39 cellular contexts compared by ENCODE assay signal in genomic region chr11:91880660-91881059, GRCh38.
"Had no signal": no experiment of that assay in that cellular context is flagged by ENCODE, and none has a peak within 500 bp of the region (broad histone marks: within the 10 kb centered on the region; RNA-seq: fewer than 3 reads in every experiment).

No MANE protein-coding gene starts in this region.

- DNase-seq: activated effector memory CD4-positive, alpha-beta T cell treated with anti-CD3 and anti-CD28 coated beads, Interleukin-2, amount 50 U/mL, for 16 hours; activated effector memory CD4-positive, alpha-beta T cell treated with Interleukin-2 at 50 U/mL for 16 hours; activated gamma-delta T cell; activated gamma-delta T cell treated with Interleukin-2 at 50 U/mL for 16 hours; activated naive CD4-positive, alpha-beta T cell; activated naive CD4-positive, alpha-beta T cell treated with anti-CD3 and anti-CD28 coated beads for 36 hours; activated naive CD4-positive, alpha-beta T cell treated with anti-CD3 and anti-CD28 coated beads, Interleukin-2, amount 10 ng/mL, durations not matched to agents 7 days and 5 days; activated naive CD4-positive, alpha-beta T cell treated with anti-CD3 and anti-CD28 coated beads, Interleukin-2, amount 50 U/mL, for 16 hours; activated naive CD4-positive, alpha-beta T cell treated with Interleukin-2 at 50 U/mL for 16 hours; activated naive CD8-positive, alpha-beta T cell treated with anti-CD3 and anti-CD28 coated beads for 36 hours; activated naive CD8-positive, alpha-beta T cell treated with anti-CD3 and anti-CD28 coated beads, Interleukin-2, amount 10 ng/mL, durations not matched to agents 7 days and 5 days; activated naive CD8-positive, alpha-beta T cell treated with anti-CD3 and anti-CD28 coated beads, Interleukin-2, amount 50 U/mL, for 24 hours; activated T-cell treated with anti-CD3 and anti-CD28 coated beads, Interleukin-2, amount 50 U/mL, for 1 hour; activated T-cell treated with anti-CD3 and anti-CD28 coated beads, Interleukin-2, amount 50 U/mL, for 24 hours; activated T-cell treated with anti-CD3 and anti-CD28 coated beads, Interleukin-2, amount 50 U/mL, for 4 hours; activated T-cell treated with anti-CD3 and anti-CD28 coated beads, Interleukin-2, amount 50 U/mL, for 48 hours; activated T-cell treated with anti-CD3 and anti-CD28 coated beads, Interleukin-2, amount 50 U/mL, for 72 hours; adrenal gland; amniotic stem cell; amygdala; anterior cingulate cortex; aorta; body of pancreas; brain microvascular endothelial cell; central memory CD4-positive, alpha-beta T cell; cerebellar nuclear complex had no signal

- H3K4me1 Mint-ChIP-seq: activated naive CD4-positive, alpha-beta T cell treated with anti-CD3 and anti-CD28 coated beads, Interleukin-2, amount 10 ng/mL, durations not matched to agents 7 days and 5 days; activated naive CD4-positive, alpha-beta T cell treated with anti-CD3 and anti-CD28 coated beads, Interleukin-2, amount 50 U/mL, for 24 hours; activated naive CD8-positive, alpha-beta T cell treated with anti-CD3 and anti-CD28 coated beads for 36 hours; activated naive CD8-positive, alpha-beta T cell treated with anti-CD3 and anti-CD28 coated beads, Interleukin-2, amount 10 ng/mL, durations not matched to agents 7 days and 5 days; activated naive CD8-positive, alpha-beta T cell treated with anti-CD3 and anti-CD28 coated beads, Interleukin-2, amount 50 U/mL, for 24 hours; activated T-helper 17 cell treated with anti-CD3 and anti-CD28 coated beads, Interleukin-2, amount 50 U/mL, for 72 hours; central memory CD8-positive, alpha-beta T cell had no signal

- H3K4me3 ChIP-seq: adrenal gland, ascending aorta, body of pancreas, breast epithelium, cardiac muscle cell had no signal

- H3K36me3 ChIP-seq: adrenal gland, ascending aorta, brain microvascular endothelial cell, breast epithelium, cardiac muscle cell had no signal

- H3K27me3 Mint-ChIP-seq: activated naive CD4-positive, alpha-beta T cell treated with anti-CD3 and anti-CD28 coated beads, Interleukin-2, amount 10 ng/mL, durations not matched to agents 7 days and 5 days; activated naive CD4-positive, alpha-beta T cell treated with anti-CD3 and anti-CD28 coated beads, Interleukin-2, amount 50 U/mL, for 24 hours; activated naive CD8-positive, alpha-beta T cell; activated naive CD8-positive, alpha-beta T cell treated with anti-CD3 and anti-CD28 coated beads for 36 hours; activated naive CD8-positive, alpha-beta T cell treated with anti-CD3 and anti-CD28 coated beads, Interleukin-2, amount 10 ng/mL, durations not matched to agents 7 days and 5 days; activated naive CD8-positive, alpha-beta T cell treated with anti-CD3 and anti-CD28 coated beads, Interleukin-2, amount 50 U/mL, for 24 hours; activated T-cell treated with anti-CD3 and anti-CD28 coated beads, Interleukin-2, amount 50 U/mL, for 24 hours; activated T-helper 17 cell treated with anti-CD3 and anti-CD28 coated beads, Interleukin-2, amount 50 U/mL, for 72 hours; central memory CD8-positive, alpha-beta T cell had no signal

- H3K27ac ChIP-seq: adrenal gland, ascending aorta, body of pancreas, brain microvascular endothelial cell, breast epithelium, cardiac muscle cell had no signal

- H3K4me1 ChIP-seq: adrenal gland, ascending aorta, body of pancreas, breast epithelium had no signal

- FAIRE-seq: astrocyte, bronchial epithelial cell had no signal

- H3K27me3 ChIP-seq: adrenal gland, ascending aorta, body of pancreas, brain microvascular endothelial cell, breast epithelium, cardiac muscle cell had no signal

- ATAC-seq: activated naive CD4-positive, alpha-beta T cell treated with anti-CD3 and anti-CD28 coated beads, Interleukin-2, amount 50 U/mL, for 72 hours; activated naive CD8-positive, alpha-beta T cell treated with anti-CD3 and anti-CD28 coated beads, Interleukin-2, amount 50 U/mL, for 24 hours; activated T-cell treated with anti-CD3 and anti-CD28 coated beads, Interleukin-2, amount 50 U/mL, for 4 hours; activated T-cell treated with anti-CD3 and anti-CD28 coated beads, Interleukin-2, amount 50 U/mL, for 72 hours; activated T-helper 17 cell treated with anti-CD3 and anti-CD28 coated beads, Interleukin-2, amount 50 U/mL, for 72 hours; body of pancreas had no signal

- H3K9me3 ChIP-seq: ascending aorta, body of pancreas, breast epithelium had no signal

- H3K9me3 Mint-ChIP-seq: activated naive CD4-positive, alpha-beta T cell treated with anti-CD3 and anti-CD28 coated beads for 36 hours; activated naive CD4-positive, alpha-beta T cell treated with anti-CD3 and anti-CD28 coated beads, Interleukin-2, amount 50 U/mL, for 24 hours; activated naive CD8-positive, alpha-beta T cell treated with anti-CD3 and anti-CD28 coated beads, Interleukin-2, amount 10 ng/mL, durations not matched to agents 7 days and 5 days; activated naive CD8-positive, alpha-beta T cell treated with anti-CD3 and anti-CD28 coated beads, Interleukin-2, amount 50 U/mL, for 24 hours; activated T-helper 1 cell treated with anti-CD3 and anti-CD28 coated beads, Interleukin-12 subunit alpha, Interleukin-12 subunit beta, Interleukin-2, Interleukin-4 antibody, amounts not matched to agents 30 ng/mL and 10 ng/mL and 1 ng/mL, durations not matched to agents 14 hours and 24 hours and 36 hours; brain had no signal

- H3K4me3 Mint-ChIP-seq: activated naive CD4-positive, alpha-beta T cell treated with anti-CD3 and anti-CD28 coated beads for 36 hours; activated naive CD4-positive, alpha-beta T cell treated with anti-CD3 and anti-CD28 coated beads, Interleukin-2, amount 10 ng/mL, durations not matched to agents 7 days and 5 days; activated naive CD4-positive, alpha-beta T cell treated with anti-CD3 and anti-CD28 coated beads, Interleukin-2, amount 50 U/mL, for 24 hours; activated naive CD8-positive, alpha-beta T cell; activated naive CD8-positive, alpha-beta T cell treated with anti-CD3 and anti-CD28 coated beads for 36 hours; activated naive CD8-positive, alpha-beta T cell treated with anti-CD3 and anti-CD28 coated beads, Interleukin-2, amount 10 ng/mL, durations not matched to agents 7 days and 5 days; activated naive CD8-positive, alpha-beta T cell treated with anti-CD3 and anti-CD28 coated beads, Interleukin-2, amount 50 U/mL, for 24 hours; activated T-cell treated with anti-CD3 and anti-CD28 coated beads, Interleukin-2, amount 50 U/mL, for 24 hours; activated T-cell treated with anti-CD3 and anti-CD28 coated beads, Interleukin-2, amount 50 U/mL, for 4 hours; activated T-cell treated with anti-CD3 and anti-CD28 coated beads, Interleukin-2, amount 50 U/mL, for 72 hours; activated T-helper 1 cell treated with anti-CD3 and anti-CD28 coated beads, Interleukin-12 subunit alpha, Interleukin-12 subunit beta, Interleukin-2, Interleukin-4 antibody, amounts not matched to agents 30 ng/mL and 10 ng/mL and 1 ng/mL, durations not matched to agents 14 hours and 24 hours and 36 hours; activated T-helper 17 cell treated with anti-CD3 and anti-CD28 coated beads, Interleukin-2, amount 50 U/mL, for 72 hours; brain; central memory CD8-positive, alpha-beta T cell had no signal

- H3K27ac Mint-ChIP-seq: activated naive CD4-positive, alpha-beta T cell treated with anti-CD3 and anti-CD28 coated beads for 36 hours; activated naive CD4-positive, alpha-beta T cell treated with anti-CD3 and anti-CD28 coated beads, Interleukin-2, amount 10 ng/mL, durations not matched to agents 7 days and 5 days; activated naive CD4-positive, alpha-beta T cell treated with anti-CD3 and anti-CD28 coated beads, Interleukin-2, amount 50 U/mL, for 24 hours; activated naive CD4-positive, alpha-beta T cell treated with anti-CD3 and anti-CD28 coated beads, Interleukin-2, amount 50 U/mL, for 72 hours; activated naive CD8-positive, alpha-beta T cell; activated naive CD8-positive, alpha-beta T cell treated with anti-CD3 and anti-CD28 coated beads for 36 hours; activated naive CD8-positive, alpha-beta T cell treated with anti-CD3 and anti-CD28 coated beads, Interleukin-2, amount 10 ng/mL, durations not matched to agents 7 days and 5 days; activated naive CD8-positive, alpha-beta T cell treated with anti-CD3 and anti-CD28 coated beads, Interleukin-2, amount 50 U/mL, for 24 hours; activated T-cell treated with anti-CD3 and anti-CD28 coated beads, Interleukin-2, amount 50 U/mL, for 24 hours; activated T-cell treated with anti-CD3 and anti-CD28 coated beads, Interleukin-2, amount 50 U/mL, for 72 hours; activated T-helper 1 cell treated with anti-CD3 and anti-CD28 coated beads, Interleukin-12 subunit alpha, Interleukin-12 subunit beta, Interleukin-2, Interleukin-4 antibody, amounts not matched to agents 30 ng/mL and 10 ng/mL and 1 ng/mL, durations not matched to agents 14 hours and 24 hours and 36 hours; activated T-helper 17 cell treated with anti-CD3 and anti-CD28 coated beads, Interleukin-2, amount 50 U/mL, for 72 hours; activated T-helper 2 cell treated with anti-CD3 and anti-CD28 coated beads, Interferon-gamma antibody, Interleukin-2, Interleukin-4, amounts not matched to agents 10 μg/mL and 5 μg/mL and 100 μg/mL, durations not matched to agents 14 hours and 24 hours and 36 hours had no signal

- H3K36me3 Mint-ChIP-seq: activated naive CD4-positive, alpha-beta T cell treated with anti-CD3 and anti-CD28 coated beads, Interleukin-2, amount 10 ng/mL, durations not matched to agents 7 days and 5 days; activated naive CD4-positive, alpha-beta T cell treated with anti-CD3 and anti-CD28 coated beads, Interleukin-2, amount 50 U/mL, for 24 hours; activated naive CD4-positive, alpha-beta T cell treated with anti-CD3 and anti-CD28 coated beads, Interleukin-2, amount 50 U/mL, for 72 hours; activated naive CD8-positive, alpha-beta T cell; activated naive CD8-positive, alpha-beta T cell treated with anti-CD3 and anti-CD28 coated beads for 36 hours; activated naive CD8-positive, alpha-beta T cell treated with anti-CD3 and anti-CD28 coated beads, Interleukin-2, amount 10 ng/mL, durations not matched to agents 7 days and 5 days; brain had no signal
